17 cellular contexts compared by ENCODE assay signal in the genomic region with DNA sequence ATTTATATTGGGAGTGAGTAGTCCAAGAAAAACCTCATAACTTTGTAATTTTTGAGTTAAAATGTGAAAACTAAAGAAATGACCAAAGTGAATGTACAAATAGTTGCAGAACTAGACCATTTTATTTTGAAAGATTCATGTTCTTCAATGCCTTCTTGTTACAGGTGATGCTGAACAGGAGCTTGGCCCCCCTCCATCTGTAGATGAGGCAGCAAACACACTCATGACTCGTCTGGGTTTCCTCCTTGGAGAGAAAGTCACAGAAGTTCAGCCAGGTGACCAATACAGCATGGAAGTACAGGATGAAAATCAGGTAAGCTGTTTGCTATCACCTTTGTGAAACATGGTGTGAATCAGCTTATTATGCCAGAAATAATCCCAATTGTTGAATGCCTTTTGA.
DNase-seq lines count a peak whose midpoint lies in the region; ATAC-seq and TF ChIP-seq lines count a peak whose summit lies in the region.
"Had no signal": no experiment of that assay in that cellular context is flagged by ENCODE, and none has a peak within 500 bp of the region (broad histone marks: within the 10 kb centered on the region; RNA-seq: fewer than 3 reads in every experiment).

No MANE protein-coding gene starts in this region.

- ATAC-seq in activated B cell treated with CpG ODN at 0.5 μM for 24 hours (ENCODE audit: low read depth) (no peak), HG03432 (IDR thresholded peaks at IDR 0.05; ENCODE audit: unreplicated experiment) (no peak)
- no peak for ATAC-seq in CD8-positive, alpha-beta T cell
- ATAC-seq: HCT116 had no signal

- no TSS peak for BruUV-seq in mammary epithelial cell (replicated peaks; lab: Mats Ljungman, UMichigan)
- BruUV-seq in MCF 10A (replicated peaks; lab: Mats Ljungman, UMichigan): no TSS peak

- in situ Hi-C loops in mammary epithelial cell (cut with MboI; ENCODE audit: low sequenced_read_pairs in 2 of 2): no loop called here

- peaks cover 46% of the 10 kb centered on the region for H3K79me2 ChIP-seq in mammary epithelial cell (ENCODE audit: insufficient read depth, low read length)

- H3K27ac Mint-ChIP-seq in MCF 10A (ENCODE audit: low read depth, unreplicated experiment): no peak overlapping the region
- peak overlapping the region; percentile 30 for H3K27ac Mint-ChIP-seq in activated B cell treated with CpG ODN at 0.5 μM for 24 hours
- no peak overlapping the region for H3K27ac Mint-ChIP-seq in CD8-positive, alpha-beta T cell
- H3K27ac Mint-ChIP-seq: CD4-positive, alpha-beta T cell had no signal

- TF ChIP-seq CTCF in mammary epithelial cell (conservative IDR thresholded peaks at IDR 0.05 in 1 of 2, IDR thresholded peaks at IDR 0.05 in 1 of 2; ENCODE audit: extremely low read depth in 1 of 2, insufficient read depth in 1 of 2, low read depth in 1 of 2, low read length in 2 of 2) (no peak), MCF 10A (IDR thresholded peaks at IDR 0.05; ENCODE audit: unreplicated experiment) (no peak), activated B cell treated with CpG ODN at 0.5 μM for 24 hours (IDR thresholded peaks at IDR 0.05) (no peak)
- TF ChIP-seq CTCF in CD8-positive, alpha-beta T cell (IDR thresholded peaks at IDR 0.05): no peak

- H3K4me1 Mint-ChIP-seq in MCF 10A (ENCODE audit: insufficient read depth, unreplicated experiment) (peaks cover 9% of the 10 kb centered on the region), activated B cell treated with CpG ODN at 0.5 μM for 24 hours (peaks cover 62% of the 10 kb centered on the region)
- peaks cover 11% of the 10 kb centered on the region for H3K4me1 Mint-ChIP-seq in CD8-positive, alpha-beta T cell (ENCODE audit: low read depth)

- H4K20me1 ChIP-seq in mammary epithelial cell (ENCODE audit: insufficient read depth, low read length): no peaks in the 10 kb centered on the region

- H3K4me3 ChIP-seq in mammary epithelial cell (replicated peaks in 1 of 3; ENCODE audit: insufficient read depth in 1 of 3, low read depth in 2 of 3, low read length in 3 of 3): no peak overlapping the region
- H3K4me3 ChIP-seq in CD8-positive, alpha-beta T cell (ENCODE audit: low read depth, low read length): no peak overlapping the region

- WGBS in mammary epithelial cell (ENCODE audit: low coverage, missing lambda C conversion rate): 32% methylated on average over 1 of the region's 1 CpG

- no peak overlapping the region for H3K4me2 ChIP-seq in mammary epithelial cell (ENCODE audit: insufficient read depth, low read depth, low read length)

- CTCF ChIA-PET in mammary epithelial cell (lab: Charles Lee; ENCODE audit: low non-redundant PET) (no interaction called here), MCF 10A (lab: Yijun Ruan, JAX) (no interaction called here), activated B cell treated with CpG ODN at 0.5 μM for 24 hours (lab: Charles Lee) (no interaction called here)
- CTCF ChIA-PET in CD8-positive, alpha-beta T cell (lab: Charles Lee): no interaction called here

- H3K36me3 Mint-ChIP-seq in MCF 10A (ENCODE audit: insufficient read depth, unreplicated experiment) (peaks cover 15% of the 10 kb centered on the region), activated B cell treated with CpG ODN at 0.5 μM for 24 hours (ENCODE audit: low read depth) (no peaks in the 10 kb centered on the region)
- peaks cover 14% of the 10 kb centered on the region for H3K36me3 Mint-ChIP-seq in CD8-positive, alpha-beta T cell

- H3K9me3 Mint-ChIP-seq in MCF 10A (ENCODE audit: unreplicated experiment): no peaks in the 10 kb centered on the region
- peaks cover 8% of the 10 kb centered on the region for H3K9me3 Mint-ChIP-seq in activated B cell treated with CpG ODN at 0.5 μM for 24 hours
- H3K9me3 Mint-ChIP-seq in CD8-positive, alpha-beta T cell: no peaks in the 10 kb centered on the region
- H3K9me3 Mint-ChIP-seq: CD4-positive, alpha-beta T cell had no signal

- H3K27ac ChIP-seq in mammary epithelial cell (ENCODE audit: insufficient read depth, low read depth, low read length): no peak overlapping the region
- H3K27ac ChIP-seq in CD8-positive, alpha-beta T cell (ENCODE audit: low read depth, low read length): no peak overlapping the region

- H2AFZ ChIP-seq in mammary epithelial cell (ENCODE audit: low read depth, low read length): no peak overlapping the region

- H3K9ac ChIP-seq in mammary epithelial cell (ENCODE audit: insufficient read depth, low read length): no peak overlapping the region

- H3K9me3 ChIP-seq in mammary epithelial cell (replicated peaks; ENCODE audit: insufficient read depth, low read length): no peaks in the 10 kb centered on the region
- H3K9me3 ChIP-seq in CD8-positive, alpha-beta T cell (ENCODE audit: low read length): no peaks in the 10 kb centered on the region

- no peaks in the 10 kb centered on the region for H3K27me3 Mint-ChIP-seq in MCF 10A (ENCODE audit: insufficient read depth, unreplicated experiment)
- no peaks in the 10 kb centered on the region for H3K27me3 Mint-ChIP-seq in activated B cell treated with CpG ODN at 0.5 μM for 24 hours
- no peaks in the 10 kb centered on the region for H3K27me3 Mint-ChIP-seq in CD8-positive, alpha-beta T cell (ENCODE audit: low read depth)
- H3K27me3 Mint-ChIP-seq: CD4-positive, alpha-beta T cell; IgD-negative memory B cell had no signal

- POLR2A ChIA-PET in MCF 10A (lab: Yijun Ruan, JAX): interaction anchor here (0.6 kb wide), 1 partner anchor 94 kb away, joined by 3 read pairs; no protein-coding TSS in a partner anchor
- POLR2A ChIA-PET in activated B cell treated with CpG ODN at 0.5 μM for 24 hours (lab: Charles Lee): no interaction called here
- POLR2A ChIA-PET in CD8-positive, alpha-beta T cell (lab: Charles Lee): interaction anchor here (0.6 kb wide), 1 partner anchor 136 kb away, joined by 3 read pairs; no protein-coding TSS in a partner anchor

- DNase-seq in mammary epithelial cell: peak; percentile 57
- no peak for DNase-seq in MCF 10A (ENCODE audit: unreplicated experiment)
- no peak for DNase-seq in activated B cell treated with CpG ODN at 0.5 μM for 24 hours
- DNase-seq in kidney tubule cell (ENCODE audit: low spot score): peak; percentile 48
- DNase-seq in CD8-positive, alpha-beta T cell: no peak
- no peak for DNase-seq in A172 (ENCODE audit: low spot score)
- DNase-seq: 8988T; ACHN; C1 segment of cervical spinal cord; CD4-positive, alpha-beta T cell; DMS153; DMS79 treated with DMSO at 0.1 percent for 48 hours; EL; KG1 had no signal

- H3K4me1 ChIP-seq in mammary epithelial cell (ENCODE audit: insufficient read depth, low read length): peaks cover 8% of the 10 kb centered on the region
- no peaks in the 10 kb centered on the region for H3K4me1 ChIP-seq in CD8-positive, alpha-beta T cell (ENCODE audit: insufficient read depth, low read length)

- no peaks in the 10 kb centered on the region for H3K27me3 ChIP-seq in mammary epithelial cell (ENCODE audit: insufficient read depth, low read length)
- H3K27me3 ChIP-seq in CD8-positive, alpha-beta T cell (ENCODE audit: insufficient read depth, low read length): no peaks in the 10 kb centered on the region

- H3K4me3 Mint-ChIP-seq in MCF 10A (ENCODE audit: unreplicated experiment) (no peak overlapping the region), activated B cell treated with CpG ODN at 0.5 μM for 24 hours (no peak overlapping the region)
- no peak overlapping the region for H3K4me3 Mint-ChIP-seq in CD8-positive, alpha-beta T cell
- H3K4me3 Mint-ChIP-seq: CD4-positive, alpha-beta T cell had no signal

- dilution Hi-C loops in mammary epithelial cell (cut with HindIII; ENCODE audit: low sequenced_read_pairs): no loop called here

- intact Hi-C loops in mammary epithelial cell (cut with micrococcal nuclease) (loop anchor here (10.0 kb wide), 1 partner anchor 489 kb away; no protein-coding TSS in a partner anchor), MCF 10A (cut with micrococcal nuclease) (no loop called here), activated B cell treated with CpG ODN at 0.5 μM for 24 hours (cut with micrococcal nuclease) (loop anchor here (5.0 kb wide), 1 partner anchor 52 kb away; no protein-coding TSS in a partner anchor)
- intact Hi-C loops in CD8-positive, alpha-beta T cell (cut with DNase I, micrococcal nuclease): no loop called here

- H3K36me3 ChIP-seq in mammary epithelial cell (ENCODE audit: insufficient read depth, low read length): peaks cover 18% of the 10 kb centered on the region
- H3K36me3 ChIP-seq in CD8-positive, alpha-beta T cell (ENCODE audit: insufficient read depth, low read length): no peaks in the 10 kb centered on the region

Comparison
In these comparisons a context has a peak if more than half of its experiments do, and no peak if none do; other contexts are left out.
1. DNase-seq: peak in mammary epithelial cell (single experiment) and kidney tubule cell (single experiment); none in MCF 10A (single experiment), activated B cell treated with CpG ODN at 0.5 μM for 24 hours (single experiment), CD8-positive, alpha-beta T cell (0 of 7) and A172 (single experiment).
2. intact Hi-C loops: an anchor here in mammary epithelial cell (10.0 kb wide) and activated B cell treated with CpG ODN at 0.5 μM for 24 hours (5.0 kb wide); none called in MCF 10A and CD8-positive, alpha-beta T cell.